ENCODE assay signal across 25 cellular contexts in the genomic region with DNA sequence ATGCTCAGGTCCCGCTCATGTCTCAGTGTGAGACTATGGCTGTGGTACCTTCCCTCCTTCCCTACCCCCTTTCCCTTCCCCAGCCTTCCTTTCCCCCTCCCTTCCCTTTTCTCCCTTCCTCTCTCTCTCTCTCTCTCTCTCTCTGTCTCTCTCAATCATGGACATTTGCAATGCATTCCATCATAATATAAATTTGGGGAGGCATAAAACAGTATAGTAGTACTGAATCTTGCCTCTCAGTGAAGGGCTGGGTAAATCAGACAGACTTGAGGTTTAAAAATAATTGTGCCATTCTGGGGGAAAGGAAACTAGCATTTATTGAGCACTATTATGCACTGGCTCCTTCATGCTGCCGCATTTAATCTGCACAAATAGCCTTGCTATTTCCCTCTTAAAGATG. TPM values are rescaled to one million over a fixed set of nuclear protein-coding genes. Genes with fewer than 3 reads are reported as not detected.
DNase-seq lines count a peak whose midpoint lies in the region; ATAC-seq, FAIRE-seq and TF ChIP-seq lines count a peak whose summit lies in the region.
"Had no signal": no experiment of that assay in that cellular context is flagged by ENCODE, and none has a peak within 500 bp of the region (broad histone marks: within the 10 kb centered on the region; RNA-seq: fewer than 3 reads in every experiment).

No MANE protein-coding gene starts in this region.

- no peak for TF ChIP-seq RAD21 in HepG2 (CRISPR knock-in tag; IDR thresholded peaks at IDR 0.05)

- POLR2A ChIA-PET in HepG2 (lab: Yijun Ruan, JAX) = no interaction called here

- CTCF ChIA-PET in HepG2 (lab: Yijun Ruan, JAX; ENCODE audit: low intra/inter-chr PET ratio, low total read pairs) = no interaction called here

- intact Hi-C loops in HepG2 (cut with micrococcal nuclease; ENCODE audit: unreplicated experiment) = no loop called here
- intact Hi-C loops in right lobe of liver (cut with DNase I) = no loop called here
- intact Hi-C loops in uterus (cut with DNase I; ENCODE audit: low total_unique reads) = no loop called here

- peaks cover 5% of the 10 kb centered on the region for H3K36me3 Mint-ChIP-seq in T-helper 17 cell (ENCODE audit: low read depth)

- FAIRE-seq in HepG2 (lab: Jason Lieb, UNC) = no peak
- FAIRE-seq: A204.1, D721Med, GM12892, GM18507, H54 had no signal

- no peaks in the 10 kb centered on the region for H3K27me3 Mint-ChIP-seq in T-helper 17 cell
- H3K27me3 Mint-ChIP-seq: IgD-negative memory B cell had no signal

- 94% methylated on average over 2 of the region's 2 CpGs for WGBS in HepG2 (ENCODE audit: low lambda C conversion rate)
- WGBS in right lobe of liver (ENCODE audit: insufficient coverage, low coverage, low lambda C conversion rate, missing lambda C conversion rate) = 100% methylated on average over 2 of the region's 2 CpGs

- H2AFZ ChIP-seq in HepG2 (ENCODE audit: low read length) = no peak overlapping the region
- H2AFZ ChIP-seq in DND-41 (ENCODE audit: low read depth, low read length) = no peak overlapping the region
- H2AFZ ChIP-seq: GM23338 had no signal

- ATAC-seq in HepG2 (no peak), right lobe of liver (no peak), DND-41 (ENCODE audit: insufficient read depth, low read depth) (no peak), T-helper 17 cell (no peak)
- ATAC-seq: GM23338 had no signal

- BruUV-seq in HepG2 (replicated peaks; lab: Mats Ljungman, UMichigan) = no TSS peak

- in situ Hi-C loops in HepG2 (cut with HindIII; ENCODE audit: extremely low pct_ligation_motif_present, low pct_unique_long_range_greater_than_20kb) = no loop called here
- in situ Hi-C loops in KBM-7 (cut with MboI; ENCODE audit: low pct_unique_long_range_greater_than_20kb, low sequenced_read_pairs) = no loop called here

- no peak overlapping the region for H3K27ac Mint-ChIP-seq in T-helper 17 cell
- H3K27ac Mint-ChIP-seq: GM23338, HFFc6 had no signal

- H3K36me3 ChIP-seq in HepG2 (replicated peaks in 1 of 2; ENCODE audit: control insufficient read depth in 1 of 2, insufficient read depth in 2 of 2, low read length in 2 of 2) = peaks cover 21 to 45% of the 10 kb centered on the region in 2 experiments
- peaks cover 0 to 32% (median 5%) of the 10 kb centered on the region in 4 donors for H3K36me3 ChIP-seq in right lobe of liver
- peaks cover 59% of the 10 kb centered on the region for H3K36me3 ChIP-seq in DND-41 (ENCODE audit: insufficient read depth, low read length)
- H3K36me3 ChIP-seq in uterus = no peaks in the 10 kb centered on the region

- no peaks in the 10 kb centered on the region; a peak in 1 of 5 replicates for H3K27me3 ChIP-seq in HepG2 (ENCODE audit: control insufficient read depth in 1 of 2, insufficient read depth in 2 of 2, low read length in 2 of 2)
- no peaks in the 10 kb centered on the region for H3K27me3 ChIP-seq in right lobe of liver
- no peaks in the 10 kb centered on the region for H3K27me3 ChIP-seq in DND-41 (ENCODE audit: insufficient read depth, low read length, poor library complexity)
- no peaks in the 10 kb centered on the region for H3K27me3 ChIP-seq in uterus
- H3K27me3 ChIP-seq: BE2C had no signal

- TF ChIP-seq CTCF in HepG2 (CRISPR knock-in tag; IDR thresholded peaks at IDR 0.05) = no peak
- no peak for TF ChIP-seq CTCF in right lobe of liver (IDR thresholded peaks at IDR 0.05)
- no peak for TF ChIP-seq CTCF in DND-41 (IDR thresholded peaks at IDR 0.05; ENCODE audit: borderline replicate concordance, extremely low read depth, low read length, poor library complexity, severe bottlenecking)
- TF ChIP-seq CTCF in uterus (IDR thresholded peaks at IDR 0.05) = no peak

- TF ChIP-seq EP300 in HepG2 (IDR thresholded peaks at IDR 0.05; ENCODE audit: low read depth in 2 of 2, low read length in 2 of 2) (no peak), HepG2 (CRISPR knock-in tag; IDR thresholded peaks at IDR 0.05; ENCODE audit: borderline replicate concordance) (no peak)

- H3K4me2 ChIP-seq in HepG2 (ENCODE audit: low read depth, low read length) = no peak overlapping the region
- 0 out of 2 replicates have a peak overlapping the region, but pooled peaks have one; percentile 18 for H3K4me2 ChIP-seq in DND-41 (ENCODE audit: insufficient read depth, low read length)
- H3K4me2 ChIP-seq: GM23338 had no signal

- H3K4me3 Mint-ChIP-seq in T-helper 17 cell = peak overlapping the region; percentile 39
- H3K4me3 Mint-ChIP-seq: GM23338, HFFc6, IgD-negative memory B cell had no signal

- no peak overlapping the region for H3K9ac ChIP-seq in HepG2 (ENCODE audit: insufficient read depth, low read depth, low read length)
- H3K9ac ChIP-seq in DND-41 (ENCODE audit: low read depth, low read length) = no peak overlapping the region

- H3K79me2 ChIP-seq in HepG2 (ENCODE audit: insufficient read depth, low read length) = peaks cover 29% of the 10 kb centered on the region
- peaks cover 37% of the 10 kb centered on the region for H3K79me2 ChIP-seq in DND-41 (ENCODE audit: insufficient read depth, low read length)

- H3K4me1 ChIP-seq in HepG2 (ENCODE audit: insufficient read depth, low read length) = peaks cover 13% of the 10 kb centered on the region
- peaks cover 0 to 13% (median 5%) of the 10 kb centered on the region in 4 donors for H3K4me1 ChIP-seq in right lobe of liver
- H3K4me1 ChIP-seq in DND-41 (ENCODE audit: insufficient read depth, low read length) = peaks cover 31% of the 10 kb centered on the region
- peaks cover 0 to 10% of the 10 kb centered on the region in 2 donors for H3K4me1 ChIP-seq in uterus
- H3K4me1 ChIP-seq: BE2C, Caco-2 had no signal

- H4K20me1 ChIP-seq in HepG2 (ENCODE audit: insufficient read depth, low read length) (peaks cover 21% of the 10 kb centered on the region), DND-41 (ENCODE audit: insufficient read depth, low read length) (peaks cover 19% of the 10 kb centered on the region; the same call in 1 of the 2 replicates)

- DNase-seq in HepG2 (ENCODE audit: low spot score) = no peak
- DNase-seq in right lobe of liver = no peak
- DNase-seq in DND-41 = no peak
- no peak for DNase-seq in T-helper 17 cell
- DNase-seq in KBM-7 = no peak
- no peak for DNase-seq in NAMALWA (ENCODE audit: low spot score)
- no peak for DNase-seq in uterus
- DNase-seq: ACHN, BE2C, Caco-2, GDM1, HCEC 1CT, HFFc6, KG1 had no signal

- H3K9me3 ChIP-seq in HepG2 (ENCODE audit: low read length) (no peaks in the 10 kb centered on the region), right lobe of liver (no peaks in the 10 kb centered on the region), DND-41 (ENCODE audit: insufficient read depth, low read length, severe bottlenecking) (no peaks in the 10 kb centered on the region), T-helper 17 cell (ENCODE audit: control insufficient read depth, low read length, poor library complexity, severe bottlenecking) (no peaks in the 10 kb centered on the region), uterus (no peaks in the 10 kb centered on the region)
- H3K9me3 ChIP-seq: BE2C, Caco-2 had no signal

- no peak for TF ChIP-seq POLR2A in HepG2 (IDR thresholded peaks at IDR 0.05; ENCODE audit: insufficient read depth in 1 of 2, low read depth in 2 of 2, low read length in 2 of 2)
- no peak for TF ChIP-seq POLR2A in right lobe of liver (IDR thresholded peaks at IDR 0.05)
- TF ChIP-seq POLR2A in uterus (IDR thresholded peaks at IDR 0.05) = no peak

- peaks cover 28% of the 10 kb centered on the region for H3K4me1 Mint-ChIP-seq in T-helper 17 cell

- H3K27ac ChIP-seq in HepG2 (ENCODE audit: extremely low read length, insufficient read depth, low read length) (no peak overlapping the region), right lobe of liver (no peak overlapping the region), DND-41 (ENCODE audit: low read length) (no peak overlapping the region), uterus (no peak overlapping the region)
- H3K27ac ChIP-seq: C4-2B, HL-60 had no signal

- H3K4me3 ChIP-seq in HepG2 (replicated peaks in 1 of 3; ENCODE audit: insufficient read depth in 1 of 3, low read depth in 2 of 3, low read length in 3 of 3) (no peak overlapping the region), right lobe of liver (no peak overlapping the region), DND-41 (ENCODE audit: low read depth in 1 of 2, low read length in 2 of 2) (no peak overlapping the region), uterus (no peak overlapping the region)
- H3K4me3 ChIP-seq: GM23338 had no signal

RNA-seq across cellular contexts. Expression of gene ZKSCAN2, which starts 4.3 kb away (rescaled TPM):
- total RNA-seq in HepG2 (2016; rRNA removed; fragmentation: Illumina TruSeq; extraction: Trizol) (11.1 and 14.7 TPM in 2 replicates), right lobe of liver (1 to 10 TPM; 2.2 to 2.7 (median 2.2) TPM), T-helper 17 cell (1 to 10 TPM; 3.8 to 5.3 TPM), uterus (10 to 100 TPM in 1 of 4 donors, 1 to 10 TPM in 3; 1.3 to 15.8 (median 7.6) TPM)
- 1.2 and 1.8 TPM in 2 replicates for total RNA-seq in HepG2 (2016; cell fraction: cytosol; rRNA removed; fragmentation: Illumina TruSeq; extraction: Trizol; ENCODE audit: low read depth)
- 11.4 and 14.6 TPM in 2 replicates for total RNA-seq in HepG2 (2016; cell fraction: insoluble cytoplasmic fraction; rRNA removed; fragmentation: Illumina TruSeq; extraction: Trizol)
- 4.6 and 5.1 TPM in 2 replicates for total RNA-seq in HepG2 (2016; cell fraction: membrane; rRNA removed; fragmentation: Illumina TruSeq; extraction: Trizol)
- 15.4 and 18.7 TPM in 2 replicates for total RNA-seq in HepG2 (2016; cell fraction: nucleus; rRNA removed; fragmentation: Illumina TruSeq; extraction: Trizol)
- 4.2 TPM in 2 replicates for polyA plus RNA-seq in HepG2 (2011; rRNA removed)
- 2.6 and 3.9 TPM in 2 replicates for polyA plus RNA-seq in HepG2 (2011; cell fraction: cytosol; rRNA removed)
- 7.2 and 7.9 TPM in 2 replicates for polyA plus RNA-seq in HepG2 (2011; cell fraction: nucleus; rRNA removed)
- polyA plus RNA-seq in HepG2 (2012) = 4.9 and 6.0 TPM in 2 replicates
- polyA plus RNA-seq in HepG2 (2016; cell fraction: cytosol; fragmentation: Illumina TruSeq; extraction: Trizol; ENCODE audit: low read depth) = 0.29 and 0.40 TPM in 2 replicates
- polyA plus RNA-seq in HepG2 (2016; cell fraction: insoluble cytoplasmic fraction; fragmentation: Illumina TruSeq; extraction: Trizol; ENCODE audit: low read depth) = 8.7 TPM in 2 replicates
- 1.2 and 1.5 TPM in 2 replicates for polyA plus RNA-seq in HepG2 (2016; cell fraction: membrane; fragmentation: Illumina TruSeq; extraction: Trizol; ENCODE audit: low read depth)
- 9.8 and 10.4 TPM in 2 replicates for polyA plus RNA-seq in HepG2 (2016; cell fraction: nucleus; fragmentation: Illumina TruSeq; extraction: Trizol; ENCODE audit: insufficient read depth, low read depth)
- polyA minus RNA-seq in HepG2 (2011; rRNA and poly(A)+ RNA removed; ENCODE audit: low replicate concordance) = 7.2 and 16.4 TPM in 2 replicates
- polyA minus RNA-seq in HepG2 (2011; cell fraction: cytosol; rRNA and poly(A)+ RNA removed) = 12.3 and 13.2 TPM in 2 replicates
- polyA minus RNA-seq in HepG2 (2011; cell fraction: nucleus; rRNA and poly(A)+ RNA removed) = 44.2 and 45.0 TPM in 2 replicates

RNA-seq across cellular contexts. Expression of gene AQP8, which starts 36.6 kb away (rescaled TPM):
- total RNA-seq in HepG2 (2016; rRNA removed; fragmentation: Illumina TruSeq; extraction: Trizol) = 0.33 TPM in 1 of 2 replicates, not detected in the other
- 0.26 and 0.40 TPM in 2 replicates for total RNA-seq in HepG2 (2016; cell fraction: cytosol; rRNA removed; fragmentation: Illumina TruSeq; extraction: Trizol; ENCODE audit: low read depth)
- total RNA-seq in HepG2 (2016; cell fraction: insoluble cytoplasmic fraction; rRNA removed; fragmentation: Illumina TruSeq; extraction: Trizol) = 0.22 TPM in 1 of 2 replicates, not detected in the other
- 0.45 and 0.59 TPM in 2 replicates for total RNA-seq in HepG2 (2016; cell fraction: membrane; rRNA removed; fragmentation: Illumina TruSeq; extraction: Trizol)
- not detected in 2 replicates for total RNA-seq in HepG2 (2016; cell fraction: nucleus; rRNA removed; fragmentation: Illumina TruSeq; extraction: Trizol)
- 1.3 and 1.9 TPM in 2 replicates for polyA plus RNA-seq in HepG2 (2011; rRNA removed)
- 1.9 and 2.4 TPM in 2 replicates for polyA plus RNA-seq in HepG2 (2011; cell fraction: cytosol; rRNA removed)
- 1.1 and 1.2 TPM in 2 replicates for polyA plus RNA-seq in HepG2 (2011; cell fraction: nucleus; rRNA removed)
- 0.51 and 0.78 TPM in 2 replicates for polyA plus RNA-seq in HepG2 (2012)
- 0.21 and 0.24 TPM in 2 replicates for polyA plus RNA-seq in HepG2 (2016; cell fraction: cytosol; fragmentation: Illumina TruSeq; extraction: Trizol; ENCODE audit: low read depth)
- 0.20 TPM in 1 of 2 replicates, not detected in the other for polyA plus RNA-seq in HepG2 (2016; cell fraction: insoluble cytoplasmic fraction; fragmentation: Illumina TruSeq; extraction: Trizol; ENCODE audit: low read depth)
- 0.30 and 0.48 TPM in 2 replicates for polyA plus RNA-seq in HepG2 (2016; cell fraction: membrane; fragmentation: Illumina TruSeq; extraction: Trizol; ENCODE audit: low read depth)
- polyA plus RNA-seq in HepG2 (2016; cell fraction: nucleus; fragmentation: Illumina TruSeq; extraction: Trizol; ENCODE audit: insufficient read depth, low read depth) = 0.51 TPM in 1 of 2 replicates, not detected in the other
- polyA minus RNA-seq in HepG2 (2011; rRNA and poly(A)+ RNA removed; ENCODE audit: low replicate concordance) = 1.2 TPM in 1 of 2 replicates, not detected in the other
- 0.59 TPM in 1 of 2 replicates, not detected in the other for polyA minus RNA-seq in HepG2 (2011; cell fraction: cytosol; rRNA and poly(A)+ RNA removed)
- polyA minus RNA-seq in HepG2 (2011; cell fraction: nucleus; rRNA and poly(A)+ RNA removed) = 0.37 TPM in 1 of 2 replicates, not detected in the other
- under 1 TPM in 2 of 6 experiments, not detected in 4; 0.25 to 0.95 TPM for total RNA-seq in right lobe of liver
- total RNA-seq in T-helper 17 cell = under 1 TPM in 1 of 2 donors, not detected in 1; 0.52 TPM
- under 1 TPM in 2 of 4 donors, not detected in 2; 0.26 to 0.34 TPM for total RNA-seq in uterus
- total RNA-seq: Caco-2, Daoy, GM23338, HFFc6, HT1080 had no signal
- polyA plus RNA-seq: GM23338, IgD-negative memory B cell had no signal
